ENCODE assay signal across 24 cellular contexts in genomic region chr2:240445961-240446538, GRCh38.
"Had no signal": no experiment of that assay in that cellular context is flagged by ENCODE, and none has a peak within 500 bp of the region (broad histone marks: within the 10 kb centered on the region; RNA-seq: fewer than 3 reads in every experiment).

No MANE protein-coding gene starts in this region.

- H3K4me3 Mint-ChIP-seq: dendritic cell treated with granulocyte-macrophage colony-stimulating factor and Interleukin-4, amounts not matched to agents 40 ng/mL and 50 ng/mL, for 4 days; endodermal cell; naive thymus-derived CD8-positive, alpha-beta T cell; stimulated activated effector memory CD8-positive, alpha-beta T cell treated with anti-CD3 and anti-CD28 coated beads, Interleukin-12 subunit alpha, Interleukin-12 subunit beta, amount 100 ng/mL, for 72 hours; type B pancreatic cell had no signal

- H3K27ac Mint-ChIP-seq: dendritic cell treated with granulocyte-macrophage colony-stimulating factor and Interleukin-4, amounts not matched to agents 40 ng/mL and 50 ng/mL, for 4 days; endodermal cell; progenitor cell of endocrine pancreas; stimulated activated effector memory CD8-positive, alpha-beta T cell treated with anti-CD3 and anti-CD28 coated beads, Interleukin-12 subunit alpha, Interleukin-12 subunit beta, amount 100 ng/mL, for 72 hours had no signal

- H3K4me3 ChIP-seq: gastrocnemius medialis, lower lobe of right lung, sigmoid colon, testis, tibial artery had no signal

- H2AFZ ChIP-seq: parathyroid adenoma had no signal

- FAIRE-seq: keratinocyte had no signal

- DNase-seq: effector CD8-positive, alpha-beta T cell; endodermal cell; foreskin fibroblast; gastrocnemius medialis; head of caudate nucleus; left ventricle myocardium superior; lower lobe of right lung; naive thymus-derived CD8-positive, alpha-beta T cell; sigmoid colon; stimulated activated CD4-positive, alpha-beta T cell treated with anti-CD3 and anti-CD28 coated beads, Interleukin-2, amount 100 ng/mL, for 24 hours; stimulated activated CD4-positive, alpha-beta T cell treated with anti-CD3 and anti-CD28 coated beads, Interleukin-4, amount 100 ng/mL, for 24 hours; stimulated activated naive CD4-positive, alpha-beta T cell treated with Interleukin-2 at 50 U/mL for 16 hours; substantia nigra; testis; tibial artery had no signal

- H3K9me3 Mint-ChIP-seq: dendritic cell treated with granulocyte-macrophage colony-stimulating factor and Interleukin-4, amounts not matched to agents 40 ng/mL and 50 ng/mL, for 4 days; endodermal cell; naive thymus-derived CD8-positive, alpha-beta T cell; stimulated activated effector memory CD8-positive, alpha-beta T cell treated with anti-CD3 and anti-CD28 coated beads, Interleukin-12 subunit alpha, Interleukin-12 subunit beta, amount 100 ng/mL, for 72 hours; type B pancreatic cell had no signal

- H3K27me3 Mint-ChIP-seq: progenitor cell of endocrine pancreas had no signal

- ATAC-seq: esophagus mucosa; gastrocnemius medialis; left ventricle myocardium superior; lower lobe of right lung; naive thymus-derived CD8-positive, alpha-beta T cell; stimulated activated effector memory CD8-positive, alpha-beta T cell treated with anti-CD3 and anti-CD28 coated beads, Interleukin-12 subunit alpha, Interleukin-12 subunit beta, amount 100 ng/mL, for 72 hours had no signal

- H3K9me3 ChIP-seq: gastrocnemius medialis, lower lobe of right lung, neutrophil, sigmoid colon, testis, tibial artery had no signal

- H3K4me1 Mint-ChIP-seq: stimulated activated effector memory CD8-positive, alpha-beta T cell treated with anti-CD3 and anti-CD28 coated beads, Interleukin-12 subunit alpha, Interleukin-12 subunit beta, amount 100 ng/mL, for 72 hours had no signal

- H3K36me3 Mint-ChIP-seq: naive thymus-derived CD8-positive, alpha-beta T cell; stimulated activated effector memory CD8-positive, alpha-beta T cell treated with anti-CD3 and anti-CD28 coated beads, Interleukin-12 subunit alpha, Interleukin-12 subunit beta, amount 100 ng/mL, for 72 hours had no signal

- H3K27me3 ChIP-seq: gastrocnemius medialis, sigmoid colon, testis, tibial artery had no signal

- H3K4me1 ChIP-seq: lower lobe of right lung, parathyroid adenoma had no signal

- H3K36me3 ChIP-seq: gastrocnemius medialis, lower lobe of right lung, neutrophil had no signal

- H3K9ac ChIP-seq: parathyroid adenoma had no signal

- H3K27ac ChIP-seq: epithelial cell of prostate, gastrocnemius medialis, lower lobe of right lung, neutrophil, parathyroid adenoma, sigmoid colon, testis, tibial artery had no signal
